ENCODE assay signal across 28 cellular contexts in genomic region chr1:45221716-45222115, GRCh38. TPM values are rescaled to one million over a fixed set of nuclear protein-coding genes. Genes with fewer than 3 reads are reported as not detected.
DNase-seq lines count a peak whose midpoint lies in the region; ATAC-seq and TF ChIP-seq lines count a peak whose summit lies in the region.
"Had no signal": no experiment of that assay in that cellular context is flagged by ENCODE, and none has a peak within 500 bp of the region (broad histone marks: within the 10 kb centered on the region; RNA-seq: fewer than 3 reads in every experiment).

No MANE protein-coding gene starts in this region.

- in situ Hi-C loops in astrocyte of the spinal cord (cut with HindIII; ENCODE audit: low sequenced_read_pairs) = no loop called here

- ATAC-seq in GM19023 (IDR thresholded peaks at IDR 0.05; ENCODE audit: unreplicated experiment) = no peak
- ATAC-seq: activated T-cell treated with anti-CD3 and anti-CD28 coated beads, Interleukin-2, amount 50 U/mL, for 72 hours; left colon had no signal

- H3K4me3 ChIP-seq in astrocyte of the spinal cord (ENCODE audit: low read depth, low read length) = no peak overlapping the region
- H3K4me3 ChIP-seq: adrenal gland, colonic mucosa, ovary, tibial nerve had no signal

- DNase-seq in AG08396 (ENCODE audit: low spot score) (peak; percentile 47), HT1080 (ENCODE audit: low read depth) (peak; percentile 13), astrocyte of the spinal cord (ENCODE audit: low read depth, low spot score) (peak; percentile 35), fibroblast of peridontal ligament (ENCODE audit: extremely low read depth) (peak; percentile 40), DMS153 treated with DMSO at 0.1 percent for 48 hours (lab: John Stamatoyannopoulos, UW; ENCODE audit: unreplicated experiment) (no peak), activated T-cell treated with anti-CD3 and anti-CD28 coated beads for 4 hours (no peak)
- DNase-seq in activated T-cell treated with anti-CD3 and anti-CD28 coated beads, Interleukin-2, amount 50 U/mL, for 48 hours = no peak
- DNase-seq: activated CD4-positive, alpha-beta T cell treated with anti-CD3 and anti-CD28 coated beads, Interleukin-2, amount 10 ng/mL, durations not matched to agents 24 days and 14 days; activated naive CD4-positive, alpha-beta T cell treated with Interleukin-2 at 50 U/mL for 16 hours; activated T-cell treated with anti-CD3 and anti-CD28 coated beads, Interleukin-2, amount 50 U/mL, for 72 hours; adrenal gland; AML-193; CD4-positive, alpha-beta memory T cell; colonic mucosa; GF-D8; head of caudate nucleus; left colon; NCI-H1436 treated with DMSO at 0.1 percent for 48 hours; NCI-H446 treated with DMSO at 0.1 percent for 48 hours; NCI-H82; nephron progenitor cell; ovary; Right ventricle myocardium superior; small intestine; T-helper 9 cell; WERI-Rb-1 had no signal

- no peak for TF ChIP-seq CTCF in astrocyte of the spinal cord (IDR thresholded peaks at IDR 0.05; ENCODE audit: low read depth, low read length)

RNA-seq across cellular contexts. Expression of gene ZSWIM5, which starts 15.3 kb away (rescaled TPM):
- 0.03 TPM in 1 of 2 replicates, not detected in the other for total RNA-seq in HT1080 (2014; rRNA removed; shearing (Covaris generic))
- 0.01 and 0.06 TPM in 2 replicates for polyA plus RNA-seq in HT1080 (2015; cell fraction: cytosol; rRNA removed)
- polyA plus RNA-seq in HT1080 (2015; cell fraction: nucleus; rRNA removed) = 0.04 and 0.14 TPM in 2 replicates

Comparison
In these comparisons a context has a peak if more than half of its experiments do, and no peak if none do; other contexts are left out.
1. DNase-seq: peak in AG08396 (single experiment), HT1080 (single experiment), astrocyte of the spinal cord (single experiment) and fibroblast of peridontal ligament (single experiment); none in activated T-cell treated with anti-CD3 and anti-CD28 coated beads, Interleukin-2, amount 50 U/mL, for 48 hours (0 of 2), DMS153 treated with DMSO at 0.1 percent for 48 hours (single experiment) and activated T-cell treated with anti-CD3 and anti-CD28 coated beads for 4 hours (single experiment).